9 cellular contexts compared by ENCODE assay signal in the genomic region with DNA sequence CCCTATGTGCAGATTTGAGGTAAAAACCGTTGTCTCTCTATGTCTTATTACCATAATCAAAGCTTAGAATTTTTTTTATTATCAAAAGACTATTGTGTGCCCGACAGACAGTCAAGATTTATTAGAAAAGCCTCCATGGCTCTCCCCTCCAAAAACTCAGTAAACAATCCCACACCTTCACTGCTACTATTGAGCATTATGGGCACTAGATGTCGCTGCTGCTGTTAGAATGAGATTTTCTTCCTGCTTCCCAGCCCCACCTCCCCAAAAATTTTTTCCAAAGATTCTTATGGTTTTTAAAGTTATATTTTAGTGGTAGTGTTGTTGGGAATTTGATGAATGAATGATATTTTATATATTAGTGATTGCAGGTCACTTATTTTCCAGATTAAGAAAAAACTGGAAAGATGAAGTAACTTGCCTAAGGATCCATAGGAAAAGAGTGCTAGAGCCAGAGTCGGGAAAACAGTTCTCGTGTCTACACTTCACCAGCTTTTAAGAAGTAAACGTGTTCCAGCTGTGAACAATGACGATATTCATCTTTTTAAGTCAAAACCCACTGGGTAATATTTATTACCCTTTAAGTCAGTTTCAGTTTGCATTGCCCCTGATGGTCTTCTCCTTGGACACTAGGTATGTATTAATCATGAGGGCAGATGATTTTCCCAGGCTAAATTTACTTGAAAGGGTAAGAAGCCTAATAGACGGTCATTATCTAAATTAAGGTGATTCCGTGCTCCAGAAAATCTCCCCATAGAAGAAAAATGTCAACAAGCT. TPM values are rescaled to one million over a fixed set of nuclear protein-coding genes. Genes with fewer than 3 reads are reported as not detected.
DNase-seq lines count a peak whose midpoint lies in the region; TF ChIP-seq lines count a peak whose summit lies in the region.
"Had no signal": no experiment of that assay in that cellular context is flagged by ENCODE, and none has a peak within 500 bp of the region (broad histone marks: within the 10 kb centered on the region; RNA-seq: fewer than 3 reads in every experiment).

No MANE protein-coding gene starts in this region.

- no peaks in the 10 kb centered on the region for H3K36me3 Mint-ChIP-seq in activated naive CD4-positive, alpha-beta T cell treated with anti-CD3 and anti-CD28 coated beads, Interleukin-2, amount 10 ng/mL, durations not matched to agents 7 days and 5 days
- no peaks in the 10 kb centered on the region for H3K36me3 Mint-ChIP-seq in type B pancreatic cell
- no peaks in the 10 kb centered on the region for H3K36me3 Mint-ChIP-seq in activated T-helper 2 cell treated with anti-CD3 and anti-CD28 coated beads, Interferon-gamma antibody, Interleukin-2, Interleukin-4, amounts not matched to agents 10 μg/mL and 5 μg/mL and 100 μg/mL, durations not matched to agents 14 hours and 24 hours and 36 hours (ENCODE audit: low read depth)

- H3K4me3 ChIP-seq in right atrium auricular region = no peak overlapping the region

- H3K4me1 ChIP-seq in right atrium auricular region = peaks cover 0 to 1% of the 10 kb centered on the region in 2 donors

- no peak for DNase-seq in activated naive CD4-positive, alpha-beta T cell treated with anti-CD3 and anti-CD28 coated beads, Interleukin-2, amount 10 ng/mL, durations not matched to agents 7 days and 5 days
- DNase-seq in activated naive CD4-positive, alpha-beta T cell treated with anti-CD3 and anti-CD28 coated beads, Interleukin-2, amount 50 U/mL, for 16 hours = no peak
- peak; percentile 23 for DNase-seq in SW480 (ENCODE audit: low spot score)
- no peak for DNase-seq in right atrium auricular region (ENCODE audit: low spot score)
- no peak for DNase-seq in type B pancreatic cell (ENCODE audit: extremely low spot score, unreplicated experiment)
- DNase-seq in activated T-helper 2 cell treated with anti-CD3 and anti-CD28 coated beads, Interferon-gamma antibody, Interleukin-2, Interleukin-4, amounts not matched to agents 10 μg/mL and 5 μg/mL and 100 μg/mL, durations not matched to agents 14 hours and 24 hours and 36 hours (ENCODE audit: low spot score) = no peak
- no peak for DNase-seq in activated gamma-delta T cell (lab: John Stamatoyannopoulos, UW)

- CTCF ChIA-PET in activated naive CD4-positive, alpha-beta T cell treated with anti-CD3 and anti-CD28 coated beads, Interleukin-2, amount 10 ng/mL, durations not matched to agents 7 days and 5 days (lab: Charles Lee) = interaction anchor here (1.1 to 1.4 kb wide), 2 partner anchors 12 to 29 kb away, joined by 3 read pairs; no protein-coding TSS in a partner anchor

- peak overlapping the region; percentile 2 for H3K4me3 Mint-ChIP-seq in activated naive CD4-positive, alpha-beta T cell treated with anti-CD3 and anti-CD28 coated beads, Interleukin-2, amount 10 ng/mL, durations not matched to agents 7 days and 5 days
- no peak overlapping the region for H3K4me3 Mint-ChIP-seq in type B pancreatic cell
- no peak overlapping the region for H3K4me3 Mint-ChIP-seq in activated T-helper 2 cell treated with anti-CD3 and anti-CD28 coated beads, Interferon-gamma antibody, Interleukin-2, Interleukin-4, amounts not matched to agents 10 μg/mL and 5 μg/mL and 100 μg/mL, durations not matched to agents 14 hours and 24 hours and 36 hours (ENCODE audit: low read depth)
- H3K4me3 Mint-ChIP-seq: dendritic cell treated with granulocyte-macrophage colony-stimulating factor and Interleukin-4, amounts not matched to agents 40 ng/mL and 50 ng/mL, for 4 days had no signal

- intact Hi-C loops in activated T-helper 2 cell treated with anti-CD3 and anti-CD28 coated beads, Interferon-gamma antibody, Interleukin-2, Interleukin-4, amounts not matched to agents 10 μg/mL and 5 μg/mL and 100 μg/mL, durations not matched to agents 14 hours and 24 hours and 36 hours (cut with micrococcal nuclease) = loop anchor here (10.0 kb wide), 2 partner anchors 1460 to 1690 kb away; no protein-coding TSS in a partner anchor

- H3K36me3 ChIP-seq in right atrium auricular region = no peaks in the 10 kb centered on the region

- H3K27ac Mint-ChIP-seq in activated naive CD4-positive, alpha-beta T cell treated with anti-CD3 and anti-CD28 coated beads, Interleukin-2, amount 10 ng/mL, durations not matched to agents 7 days and 5 days = no peak overlapping the region
- H3K27ac Mint-ChIP-seq in type B pancreatic cell = no peak overlapping the region
- no peak overlapping the region for H3K27ac Mint-ChIP-seq in activated T-helper 2 cell treated with anti-CD3 and anti-CD28 coated beads, Interferon-gamma antibody, Interleukin-2, Interleukin-4, amounts not matched to agents 10 μg/mL and 5 μg/mL and 100 μg/mL, durations not matched to agents 14 hours and 24 hours and 36 hours
- H3K27ac Mint-ChIP-seq: dendritic cell treated with granulocyte-macrophage colony-stimulating factor and Interleukin-4, amounts not matched to agents 40 ng/mL and 50 ng/mL, for 4 days had no signal

- peaks cover 22% of the 10 kb centered on the region in 2 donors for H3K27me3 ChIP-seq in right atrium auricular region

- TF ChIP-seq CTCF in LNCAP (IDR thresholded peaks at IDR 0.05) = peak; percentile 75
- TF ChIP-seq CTCF in right atrium auricular region (IDR thresholded peaks at IDR 0.05) = peak; percentile 34 to 72
- TF ChIP-seq CTCF in type B pancreatic cell (conservative IDR thresholded peaks at IDR 0.05) = peak; percentile 91

- H3K27me3 Mint-ChIP-seq in activated naive CD4-positive, alpha-beta T cell treated with anti-CD3 and anti-CD28 coated beads, Interleukin-2, amount 10 ng/mL, durations not matched to agents 7 days and 5 days = peaks cover 43% of the 10 kb centered on the region
- H3K27me3 Mint-ChIP-seq in type B pancreatic cell = peaks cover 75% of the 10 kb centered on the region
- peaks cover 42% of the 10 kb centered on the region for H3K27me3 Mint-ChIP-seq in activated T-helper 2 cell treated with anti-CD3 and anti-CD28 coated beads, Interferon-gamma antibody, Interleukin-2, Interleukin-4, amounts not matched to agents 10 μg/mL and 5 μg/mL and 100 μg/mL, durations not matched to agents 14 hours and 24 hours and 36 hours (ENCODE audit: low read depth)

- no peak overlapping the region for H3K27ac ChIP-seq in right atrium auricular region

- no peaks in the 10 kb centered on the region for H3K4me1 Mint-ChIP-seq in activated naive CD4-positive, alpha-beta T cell treated with anti-CD3 and anti-CD28 coated beads, Interleukin-2, amount 10 ng/mL, durations not matched to agents 7 days and 5 days
- H3K4me1 Mint-ChIP-seq in type B pancreatic cell (ENCODE audit: unreplicated experiment) = peaks cover 13% of the 10 kb centered on the region
- H3K4me1 Mint-ChIP-seq in activated T-helper 2 cell treated with anti-CD3 and anti-CD28 coated beads, Interferon-gamma antibody, Interleukin-2, Interleukin-4, amounts not matched to agents 10 μg/mL and 5 μg/mL and 100 μg/mL, durations not matched to agents 14 hours and 24 hours and 36 hours (ENCODE audit: low read depth) = no peaks in the 10 kb centered on the region

- H3K9me3 Mint-ChIP-seq in activated naive CD4-positive, alpha-beta T cell treated with anti-CD3 and anti-CD28 coated beads, Interleukin-2, amount 10 ng/mL, durations not matched to agents 7 days and 5 days = no peaks in the 10 kb centered on the region
- no peaks in the 10 kb centered on the region for H3K9me3 Mint-ChIP-seq in type B pancreatic cell
- no peaks in the 10 kb centered on the region for H3K9me3 Mint-ChIP-seq in activated T-helper 2 cell treated with anti-CD3 and anti-CD28 coated beads, Interferon-gamma antibody, Interleukin-2, Interleukin-4, amounts not matched to agents 10 μg/mL and 5 μg/mL and 100 μg/mL, durations not matched to agents 14 hours and 24 hours and 36 hours
- H3K9me3 Mint-ChIP-seq: dendritic cell treated with granulocyte-macrophage colony-stimulating factor and Interleukin-4, amounts not matched to agents 40 ng/mL and 50 ng/mL, for 4 days had no signal

- no peaks in the 10 kb centered on the region for H3K9me3 ChIP-seq in right atrium auricular region

RNA-seq across cellular contexts. Expression of gene FOXG1, which starts 12.2 kb away (rescaled TPM):
- total RNA-seq in right atrium auricular region (not detected), type B pancreatic cell (ENCODE audit: low replicate concordance) (0.10 and 1.7 TPM in 2 replicates)
- not detected in 2 replicates for total RNA-seq in activated T-helper 2 cell treated with anti-CD3 and anti-CD28 coated beads, Interferon-gamma antibody, Interleukin-2, Interleukin-4, amounts not matched to agents 10 μg/mL and 5 μg/mL and 100 μg/mL, durations not matched to agents 14 hours and 24 hours and 36 hours
